ENCODE assay signal across 20 cellular contexts in the genomic region with DNA sequence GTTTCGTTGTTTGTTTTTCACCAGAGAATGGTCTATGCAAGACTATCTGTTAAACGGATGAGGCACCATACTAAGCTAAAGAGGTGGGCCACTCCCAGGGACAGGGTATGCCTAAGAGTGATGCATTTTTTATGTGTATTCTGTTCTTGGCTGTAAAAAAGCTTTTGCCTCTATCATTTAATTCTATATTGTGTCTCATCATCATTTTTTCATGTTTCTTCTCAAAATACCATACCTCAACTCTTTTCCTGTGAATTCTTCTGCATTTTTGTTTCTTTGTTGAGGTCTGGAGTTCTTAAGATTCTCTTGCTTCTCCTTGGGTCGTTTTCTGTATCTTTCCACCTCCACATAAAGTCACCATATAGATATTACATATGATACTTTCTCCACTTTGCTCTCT.
DNase-seq lines count a peak whose midpoint lies in the region; ATAC-seq, FAIRE-seq and TF ChIP-seq lines count a peak whose summit lies in the region.
"Had no signal": no experiment of that assay in that cellular context is flagged by ENCODE, and none has a peak within 500 bp of the region (broad histone marks: within the 10 kb centered on the region; RNA-seq: fewer than 3 reads in every experiment).

No MANE protein-coding gene starts in this region.

- no peaks in the 10 kb centered on the region for H3F3A ChIP-seq in smooth muscle cell (ENCODE audit: low read depth)

- TF ChIP-seq RAD21 in A549 (conservative IDR thresholded peaks at IDR 0.05 in 1 of 2, IDR thresholded peaks at IDR 0.05 in 1 of 2), result no peak
- TF ChIP-seq RAD21 in K562 (CRISPR knock-in tag; conservative IDR thresholded peaks at IDR 0.05 in 1 of 2, IDR thresholded peaks at IDR 0.05 in 1 of 2), result no peak

- H3K9me3 ChIP-seq in A549, result no peaks in the 10 kb centered on the region
- no peaks in the 10 kb centered on the region for H3K9me3 ChIP-seq in K562 (replicated peaks; ENCODE audit: control insufficient read depth, insufficient read depth, low read depth, low read length)
- no peaks in the 10 kb centered on the region for H3K9me3 ChIP-seq in smooth muscle cell (replicated peaks; ENCODE audit: low read depth)
- H3K9me3 ChIP-seq: BLaER1 treated with 17β-estradiol and CSF1 and Interleukin-3, amounts not matched to agents 10 nM and 100 nM; Caco-2 had no signal

- H3K9ac ChIP-seq in K562 (ENCODE audit: insufficient read depth in 1 of 2, low read depth in 2 of 2, low read length in 2 of 2) (no peak overlapping the region), smooth muscle cell (ENCODE audit: low read depth) (no peak overlapping the region)
- H3K9ac ChIP-seq: BLaER1 treated with 17β-estradiol and CSF1 and Interleukin-3, amounts not matched to agents 10 nM and 100 nM had no signal

- FAIRE-seq in A549 (lab: Jason Lieb, UNC) (no peak), K562 (lab: Jason Lieb, UNC) (no peak)
- FAIRE-seq: A204.1, D721Med, G401.6, GM12891, GM19239 had no signal

- H3K4me1 ChIP-seq in A549, result no peaks in the 10 kb centered on the region
- H3K4me1 ChIP-seq in K562 (replicated peaks in 1 of 2; ENCODE audit: control insufficient read depth in 2 of 2, insufficient read depth in 2 of 2, low read length in 2 of 2), result peaks cover 4 to 8% of the 10 kb centered on the region in 2 experiments; a peak in 3 of 5 replicates
- no peaks in the 10 kb centered on the region for H3K4me1 ChIP-seq in smooth muscle cell (ENCODE audit: low read depth)
- H3K4me1 ChIP-seq: Caco-2 had no signal

- no TSS peak for BruUV-seq in K562 (replicated peaks; lab: Mats Ljungman, UMichigan)

- H4K20me1 ChIP-seq in K562 (replicated peaks; ENCODE audit: control insufficient read depth, insufficient read depth, low read length) (no peaks in the 10 kb centered on the region), smooth muscle cell (ENCODE audit: low read depth) (no peaks in the 10 kb centered on the region)
- H4K20me1 ChIP-seq: BLaER1 treated with 17β-estradiol and CSF1 and Interleukin-3, amounts not matched to agents 10 nM and 100 nM had no signal

- H3K79me2 ChIP-seq in K562 (ENCODE audit: control insufficient read depth, insufficient read depth, low read length) (no peaks in the 10 kb centered on the region), smooth muscle cell (ENCODE audit: low read depth) (no peaks in the 10 kb centered on the region)

- H3K9me1 ChIP-seq in K562 (ENCODE audit: control insufficient read depth, insufficient read depth, low read length), result no peaks in the 10 kb centered on the region

- H3K4me2 ChIP-seq in A549 (no peak overlapping the region), K562 (ENCODE audit: insufficient read depth, low read length) (no peak overlapping the region), smooth muscle cell (no peak overlapping the region)

- POLR2A ChIA-PET in A549 (lab: Yijun Ruan, JAX), result no interaction called here
- POLR2A ChIA-PET in K562 (lab: Yijun Ruan, JAX), result no interaction called here

- H3K4me3 ChIP-seq in A549 (no peak overlapping the region), K562 (no peak overlapping the region), smooth muscle cell (no peak overlapping the region)
- H3K4me3 ChIP-seq: BLaER1 treated with 17β-estradiol and CSF1 and Interleukin-3, amounts not matched to agents 10 nM and 100 nM had no signal

- intact Hi-C loops in K562 (cut with micrococcal nuclease), result no loop called here

- TF ChIP-seq EP300 in A549 (IDR thresholded peaks at IDR 0.05) (no peak), K562 (IDR thresholded peaks at IDR 0.05; ENCODE audit: low read length) (no peak)

- H3K27ac ChIP-seq in A549 (no peak overlapping the region), K562 (ENCODE audit: extremely low read depth, low read depth, low read length) (no peak overlapping the region), smooth muscle cell (ENCODE audit: low read depth) (peak overlapping the region; percentile 31)
- H3K27ac ChIP-seq: BLaER1 treated with 17β-estradiol and CSF1 and Interleukin-3, amounts not matched to agents 10 nM and 100 nM; C4-2B had no signal

- in situ Hi-C loops in K562 (cut with MboI) (no loop called here), GM13977 (cut with MboI; ENCODE audit: low pct_unique_long_range_greater_than_20kb, low sequenced_read_pairs, unreplicated experiment) (no loop called here)

- CTCF ChIA-PET in A549 (lab: Yijun Ruan, JAX), result no interaction called here
- CTCF ChIA-PET in K562 (lab: Yijun Ruan, JAX; ENCODE audit: low intra/inter-chr PET ratio), result no interaction called here

- TF ChIP-seq CTCF in A549 (IDR thresholded peaks at IDR 0.05) (no peak), K562 (IDR thresholded peaks at IDR 0.05 in 2 of 3, conservative IDR thresholded peaks at IDR 0.05 in 1 of 3; ENCODE audit: insufficient read depth in 2 of 3, low read depth in 1 of 3, low read length in 3 of 3) (no peak), smooth muscle cell (IDR thresholded peaks at IDR 0.05; ENCODE audit: borderline replicate concordance, insufficient read depth, poor library complexity, severe bottlenecking) (no peak), GM13977 (IDR thresholded peaks at IDR 0.05; ENCODE audit: extremely low read depth, insufficient read depth, missing control alignments) (no peak)

- no peak for ATAC-seq in A549
- no peak for ATAC-seq in K562
- ATAC-seq: CD8-positive, alpha-beta T cell had no signal

- H3K36me3 ChIP-seq in K562 (ENCODE audit: control insufficient read depth, insufficient read depth, low read length) (no peaks in the 10 kb centered on the region), smooth muscle cell (ENCODE audit: low read depth) (no peaks in the 10 kb centered on the region)
- H3K36me3 ChIP-seq: BLaER1 treated with 17β-estradiol and CSF1 and Interleukin-3, amounts not matched to agents 10 nM and 100 nM had no signal

- H2AFZ ChIP-seq in K562 (ENCODE audit: low read depth, low read length), result peak overlapping the region; percentile 71
- no peak overlapping the region for H2AFZ ChIP-seq in smooth muscle cell (ENCODE audit: low read depth)

- 28% methylated on average over 3 of the region's 3 CpGs for WGBS in A549 (ENCODE audit: missing lambda C conversion rate)
- WGBS in K562 (ENCODE audit: insufficient coverage, low coverage, missing lambda C conversion rate), result 56% methylated on average over 3 of the region's 3 CpGs
- 90% methylated on average over 3 of the region's 3 CpGs for WGBS in smooth muscle cell (ENCODE audit: low lambda C conversion rate)

- no peaks in the 10 kb centered on the region for H3K27me3 ChIP-seq in K562 (ENCODE audit: control insufficient read depth in 2 of 2, insufficient read depth in 2 of 2, low read length in 2 of 2)
- no peaks in the 10 kb centered on the region for H3K27me3 ChIP-seq in smooth muscle cell (ENCODE audit: low read depth)
- H3K27me3 ChIP-seq: BLaER1 treated with 17β-estradiol and CSF1 and Interleukin-3, amounts not matched to agents 10 nM and 100 nM had no signal

- TF ChIP-seq POLR2A in A549 (IDR thresholded peaks at IDR 0.05; ENCODE audit: low read length) (no peak), K562 (conservative IDR thresholded peaks at IDR 0.05) (no peak)

- DNase-seq in A549 (ENCODE audit: low read depth in 1 of 2, low spot score in 1 of 2), result no peak
- no peak for DNase-seq in K562 (ENCODE audit: extremely low read depth in 1 of 4, low spot score in 3 of 4)
- no peak for DNase-seq in smooth muscle cell (lab: John Stamatoyannopoulos, UW; ENCODE audit: unreplicated experiment)
- no peak for DNase-seq in H4 (ENCODE audit: low spot score)
- no peak for DNase-seq in GM13977 (ENCODE audit: low spot score)
- DNase-seq: 8988T; AML-193; Caco-2; Calu3; CD4-positive, alpha-beta T cell; CD8-positive, alpha-beta T cell; DMS79 treated with DMSO at 0.1 percent for 48 hours; GF-D8 had no signal

TF ChIP-seq in A549, 52 proteins besides CTCF, POLR2A, EP300 and RAD21:
- TF ChIP-seq TFCP2L1 (CRISPR knock-in tag; IDR thresholded peaks at IDR 0.05) (no peak), CBX8 (IDR thresholded peaks at IDR 0.05) (no peak), HDAC2 (IDR thresholded peaks at IDR 0.05) (no peak), MAFK (IDR thresholded peaks at IDR 0.05; ENCODE audit: partially characterized antibody) (peak; percentile 63)
TF ChIP-seq in A549: peak in this region for 1.

TF ChIP-seq in K562, 482 proteins besides CTCF, POLR2A, EP300 and RAD21 (continues in another document):
- TF ChIP-seq GATAD2B (IDR thresholded peaks at IDR 0.05; ENCODE audit: borderline replicate concordance), result no peak
- TF ChIP-seq CBX2 (IDR thresholded peaks at IDR 0.05; ENCODE audit: insufficient read depth, low read length, poor library complexity, severe bottlenecking), result no peak
- no peak for TF ChIP-seq GABPB1 (CRISPR knock-in tag; IDR thresholded peaks at IDR 0.05)
- TF ChIP-seq TEAD4 (IDR thresholded peaks at IDR 0.05; ENCODE audit: low read length), result no peak
- no peak for TF ChIP-seq TEAD4 (CRISPR knock-in tag; IDR thresholded peaks at IDR 0.05; ENCODE audit: borderline replicate concordance)
- peak; percentile 68; the same call in 1 of the 2 replicates for TF ChIP-seq C11orf30 (IDR thresholded peaks at IDR 0.05; ENCODE audit: low read depth)
- TF ChIP-seq, protein P1, sequence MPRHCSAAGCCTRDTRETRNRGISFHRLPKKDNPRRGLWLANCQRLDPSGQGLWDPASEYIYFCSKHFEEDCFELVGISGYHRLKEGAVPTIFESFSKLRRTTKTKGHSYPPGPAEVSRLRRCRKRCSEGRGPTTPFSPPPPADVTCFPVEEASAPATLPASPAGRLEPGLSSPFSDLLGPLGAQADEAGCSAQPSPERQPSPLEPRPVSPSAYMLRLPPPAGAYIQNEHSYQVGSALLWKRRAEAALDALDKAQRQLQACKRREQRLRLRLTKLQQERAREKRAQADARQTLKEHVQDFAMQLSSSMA (CRISPR knock-in tag; IDR thresholded peaks at IDR 0.05), result no peak
- TF ChIP-seq, protein P2, sequence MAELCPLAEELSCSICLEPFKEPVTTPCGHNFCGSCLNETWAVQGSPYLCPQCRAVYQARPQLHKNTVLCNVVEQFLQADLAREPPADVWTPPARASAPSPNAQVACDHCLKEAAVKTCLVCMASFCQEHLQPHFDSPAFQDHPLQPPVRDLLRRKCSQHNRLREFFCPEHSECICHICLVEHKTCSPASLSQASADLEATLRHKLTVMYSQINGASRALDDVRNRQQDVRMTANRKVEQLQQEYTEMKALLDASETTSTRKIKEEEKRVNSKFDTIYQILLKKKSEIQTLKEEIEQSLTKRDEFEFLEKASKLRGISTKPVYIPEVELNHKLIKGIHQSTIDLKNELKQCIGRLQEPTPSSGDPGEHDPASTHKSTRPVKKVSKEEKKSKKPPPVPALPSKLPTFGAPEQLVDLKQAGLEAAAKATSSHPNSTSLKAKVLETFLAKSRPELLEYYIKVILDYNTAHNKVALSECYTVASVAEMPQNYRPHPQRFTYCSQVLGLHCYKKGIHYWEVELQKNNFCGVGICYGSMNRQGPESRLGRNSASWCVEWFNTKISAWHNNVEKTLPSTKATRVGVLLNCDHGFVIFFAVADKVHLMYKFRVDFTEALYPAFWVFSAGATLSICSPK (IDR thresholded peaks at IDR 0.05; ENCODE audit: borderline replicate concordance), result no peak
- peak; percentile 87 for TF ChIP-seq ZNF316 (IDR thresholded peaks at IDR 0.05)
- TF ChIP-seq ZBTB8A (IDR thresholded peaks at IDR 0.05; ENCODE audit: partially characterized antibody), result no peak
- no peak for TF ChIP-seq FOXP1 (CRISPR knock-in tag; IDR thresholded peaks at IDR 0.05)
- peak; percentile 28; the same call in 1 of the 2 replicates for TF ChIP-seq MAFF (IDR thresholded peaks at IDR 0.05; ENCODE audit: low read length)
